In genomic region chr1:16151985-16152384, GRCh38 we compare ENCODE assay signal across 1 cellular context.
TF ChIP-seq lines count a peak whose summit lies in the region.

No MANE protein-coding gene starts in this region.

TF ChIP-seq in GM23338, 12 proteins besides CTCF, POLR2A, EP300 and RAD21 (continued from another document):
- TF ChIP-seq, protein P1, sequence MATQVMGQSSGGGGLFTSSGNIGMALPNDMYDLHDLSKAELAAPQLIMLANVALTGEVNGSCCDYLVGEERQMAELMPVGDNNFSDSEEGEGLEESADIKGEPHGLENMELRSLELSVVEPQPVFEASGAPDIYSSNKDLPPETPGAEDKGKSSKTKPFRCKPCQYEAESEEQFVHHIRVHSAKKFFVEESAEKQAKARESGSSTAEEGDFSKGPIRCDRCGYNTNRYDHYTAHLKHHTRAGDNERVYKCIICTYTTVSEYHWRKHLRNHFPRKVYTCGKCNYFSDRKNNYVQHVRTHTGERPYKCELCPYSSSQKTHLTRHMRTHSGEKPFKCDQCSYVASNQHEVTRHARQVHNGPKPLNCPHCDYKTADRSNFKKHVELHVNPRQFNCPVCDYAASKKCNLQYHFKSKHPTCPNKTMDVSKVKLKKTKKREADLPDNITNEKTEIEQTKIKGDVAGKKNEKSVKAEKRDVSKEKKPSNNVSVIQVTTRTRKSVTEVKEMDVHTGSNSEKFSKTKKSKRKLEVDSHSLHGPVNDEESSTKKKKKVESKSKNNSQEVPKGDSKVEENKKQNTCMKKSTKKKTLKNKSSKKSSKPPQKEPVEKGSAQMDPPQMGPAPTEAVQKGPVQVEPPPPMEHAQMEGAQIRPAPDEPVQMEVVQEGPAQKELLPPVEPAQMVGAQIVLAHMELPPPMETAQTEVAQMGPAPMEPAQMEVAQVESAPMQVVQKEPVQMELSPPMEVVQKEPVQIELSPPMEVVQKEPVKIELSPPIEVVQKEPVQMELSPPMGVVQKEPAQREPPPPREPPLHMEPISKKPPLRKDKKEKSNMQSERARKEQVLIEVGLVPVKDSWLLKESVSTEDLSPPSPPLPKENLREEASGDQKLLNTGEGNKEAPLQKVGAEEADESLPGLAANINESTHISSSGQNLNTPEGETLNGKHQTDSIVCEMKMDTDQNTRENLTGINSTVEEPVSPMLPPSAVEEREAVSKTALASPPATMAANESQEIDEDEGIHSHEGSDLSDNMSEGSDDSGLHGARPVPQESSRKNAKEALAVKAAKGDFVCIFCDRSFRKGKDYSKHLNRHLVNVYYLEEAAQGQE (IDR thresholded peaks at IDR 0.05; ENCODE audit: unreplicated experiment): no peak
- no peak for TF ChIP-seq CREB1 (CRISPR knock-in tag; IDR thresholded peaks at IDR 0.05; ENCODE audit: low read depth)
- TF ChIP-seq ZNF462 (CRISPR knock-in tag; IDR thresholded peaks at IDR 0.05): no peak
TF ChIP-seq in GM23338: peak in this region for 0.
